8 cellular contexts compared by ENCODE assay signal in genomic region chr3:136750922-136751258, GRCh38. TPM values are rescaled to one million over a fixed set of nuclear protein-coding genes. Genes with fewer than 3 reads are reported as not detected.
A peak's percentile ranks its signal among the peaks of the same experiment; 100 is the strongest.
DNase-seq lines count a peak whose midpoint lies in the region; ATAC-seq, FAIRE-seq and TF ChIP-seq lines count a peak whose summit lies in the region.

No MANE protein-coding gene starts in this region.

- DNase-seq in activated naive CD4-positive, alpha-beta T cell treated with Interleukin-2 at 50 U/mL for 16 hours, result no peak
- DNase-seq in K562 (ENCODE audit: extremely low read depth in 1 of 4, low spot score in 3 of 4), result no peak
- DNase-seq in lower leg skin (ENCODE audit: low spot score in 2 of 2), result no peak
- DNase-seq in upper lobe of left lung, result no peak
- no peak for DNase-seq in GF-D8 (lab: John Stamatoyannopoulos, UW)
- DNase-seq in activated gamma-delta T cell (lab: John Stamatoyannopoulos, UW), result no peak
- no peak for DNase-seq in NCI-H748 treated with DMSO at 0.1 percent for 48 hours (lab: John Stamatoyannopoulos, UW)

- BruUV-seq in K562 (replicated peaks; lab: Mats Ljungman, UMichigan), result TSS peak; percentile 74

- TF ChIP-seq RAD21 in K562 (CRISPR knock-in tag; conservative IDR thresholded peaks at IDR 0.05 in 1 of 2, IDR thresholded peaks at IDR 0.05 in 1 of 2), result no peak

- ATAC-seq in K562 (no peak), upper lobe of left lung (ENCODE audit: low FRiP score in 2 of 2) (no peak)

- CTCF ChIA-PET in K562 (lab: Yijun Ruan, JAX; ENCODE audit: low intra/inter-chr PET ratio), result interaction anchor here (0.8 to 2.9 kb wide), 3 partner anchors 204 to 676 kb away, joined by 4 to 37 read pairs (median 28); no protein-coding TSS in a partner anchor

- peak overlapping the region; percentile 82 for H3K4me2 ChIP-seq in K562 (ENCODE audit: insufficient read depth, low read length)

- peaks cover 55% of the 10 kb centered on the region for H3K4me1 Mint-ChIP-seq in activated naive CD4-positive, alpha-beta T cell treated with anti-CD3 and anti-CD28 coated beads, Interleukin-2, amount 50 U/mL, for 24 hours

- TF ChIP-seq CTCF in K562 (IDR thresholded peaks at IDR 0.05 in 2 of 3, conservative IDR thresholded peaks at IDR 0.05 in 1 of 3; ENCODE audit: insufficient read depth in 2 of 3, low read depth in 1 of 3, low read length in 3 of 3), result no peak
- TF ChIP-seq CTCF in lower leg skin (IDR thresholded peaks at IDR 0.05), result no peak
- TF ChIP-seq CTCF in upper lobe of left lung (IDR thresholded peaks at IDR 0.05), result no peak

- peak overlapping the region; percentile 85 for H2AFZ ChIP-seq in K562 (ENCODE audit: low read depth, low read length)

- H3K4me3 ChIP-seq in K562 (peak overlapping the region; percentile 57), lower leg skin (ENCODE audit: low read depth, poor library complexity, severe bottlenecking) (peak overlapping the region; percentile 61), upper lobe of left lung (peak overlapping the region; percentile 44 to 87 (median 80))

- H3K27ac ChIP-seq in K562 (ENCODE audit: extremely low read depth, low read depth, low read length), result peak overlapping the region; percentile 97
- H3K27ac ChIP-seq in upper lobe of left lung, result peak overlapping the region; percentile 97 to 100 (median 99)

- FAIRE-seq in K562 (lab: Jason Lieb, UNC), result no peak

- TF ChIP-seq EP300 in K562 (IDR thresholded peaks at IDR 0.05; ENCODE audit: low read length), result no peak
- no peak for TF ChIP-seq EP300 in upper lobe of left lung (IDR thresholded peaks at IDR 0.05)

- no peaks in the 10 kb centered on the region for H3K36me3 Mint-ChIP-seq in activated naive CD4-positive, alpha-beta T cell treated with anti-CD3 and anti-CD28 coated beads, Interleukin-2, amount 50 U/mL, for 24 hours

- H3K9me3 ChIP-seq in K562 (replicated peaks; ENCODE audit: control insufficient read depth, insufficient read depth, low read depth, low read length) (no peaks in the 10 kb centered on the region), upper lobe of left lung (no peaks in the 10 kb centered on the region)

- POLR2A ChIA-PET in K562 (lab: Yijun Ruan, JAX), result no interaction called here

- peak overlapping the region; percentile 82 for H3K27ac Mint-ChIP-seq in activated naive CD4-positive, alpha-beta T cell treated with anti-CD3 and anti-CD28 coated beads, Interleukin-2, amount 50 U/mL, for 24 hours

- H3K4me3 Mint-ChIP-seq in activated naive CD4-positive, alpha-beta T cell treated with anti-CD3 and anti-CD28 coated beads, Interleukin-2, amount 50 U/mL, for 24 hours, result peak overlapping the region; percentile 91

- 0% methylated on average over 7 of the region's 7 CpGs for WGBS in K562 (ENCODE audit: insufficient coverage, low coverage, missing lambda C conversion rate)
- 1 to 2% methylated on average over 7 of the region's 7 CpGs for WGBS in lower leg skin, 2 donors
- WGBS in upper lobe of left lung, 2 donors, result 1 to 2% methylated on average over 7 of the region's 7 CpGs

- H3K27me3 ChIP-seq in K562 (ENCODE audit: control insufficient read depth in 2 of 2, insufficient read depth in 2 of 2, low read length in 2 of 2) (no peaks in the 10 kb centered on the region), upper lobe of left lung (no peaks in the 10 kb centered on the region)

- in situ Hi-C loops in K562 (cut with MboI), result loop anchor here (5.0 to 25.0 kb wide), 2 partner anchors 674 to 1211 kb away; no protein-coding TSS in a partner anchor

- H3K9ac ChIP-seq in K562 (ENCODE audit: insufficient read depth in 1 of 2, low read depth in 2 of 2, low read length in 2 of 2), result peak overlapping the region; percentile 86 to 94; a peak in 3 of 4 replicates

- H4K20me1 ChIP-seq in K562 (replicated peaks; ENCODE audit: control insufficient read depth, insufficient read depth, low read length), result no peaks in the 10 kb centered on the region

- no peaks in the 10 kb centered on the region for H3K9me3 Mint-ChIP-seq in activated naive CD4-positive, alpha-beta T cell treated with anti-CD3 and anti-CD28 coated beads, Interleukin-2, amount 50 U/mL, for 24 hours

- H3K27me3 Mint-ChIP-seq in activated naive CD4-positive, alpha-beta T cell treated with anti-CD3 and anti-CD28 coated beads, Interleukin-2, amount 50 U/mL, for 24 hours, result no peaks in the 10 kb centered on the region

- TF ChIP-seq POLR2A in K562 (conservative IDR thresholded peaks at IDR 0.05) (no peak), lower leg skin (IDR thresholded peaks at IDR 0.05) (no peak), upper lobe of left lung (IDR thresholded peaks at IDR 0.05) (no peak)

- H3K4me1 ChIP-seq in K562 (replicated peaks in 1 of 2; ENCODE audit: control insufficient read depth in 2 of 2, insufficient read depth in 2 of 2, low read length in 2 of 2) (peaks cover 0 to 11% of the 10 kb centered on the region in 2 experiments; a peak in 3 of 5 replicates), upper lobe of left lung (peaks cover 15 to 51% (median 36%) of the 10 kb centered on the region in 4 donors)

- H3K79me2 ChIP-seq in K562 (ENCODE audit: control insufficient read depth, insufficient read depth, low read length), result peaks cover 67% of the 10 kb centered on the region

- no peaks in the 10 kb centered on the region for H3K9me1 ChIP-seq in K562 (ENCODE audit: control insufficient read depth, insufficient read depth, low read length)

- H3K36me3 ChIP-seq in K562 (ENCODE audit: control insufficient read depth, insufficient read depth, low read length) (no peaks in the 10 kb centered on the region), upper lobe of left lung (no peaks in the 10 kb centered on the region)

- intact Hi-C loops in K562 (cut with micrococcal nuclease), result loop anchor here (5.0 kb wide), 3 partner anchors 134 to 499 kb away; partner anchors contain the start of genes IL20RB and PCCB
- intact Hi-C loops in lower leg skin (cut with DNase I; ENCODE audit: low total_unique reads), result loop anchor here (5.0 kb wide), 1 partner anchor 359 kb away; no protein-coding TSS in a partner anchor

TF ChIP-seq in K562, 482 proteins besides CTCF, POLR2A, EP300 and RAD21 (continues in another document):
- TF ChIP-seq, protein P1, sequence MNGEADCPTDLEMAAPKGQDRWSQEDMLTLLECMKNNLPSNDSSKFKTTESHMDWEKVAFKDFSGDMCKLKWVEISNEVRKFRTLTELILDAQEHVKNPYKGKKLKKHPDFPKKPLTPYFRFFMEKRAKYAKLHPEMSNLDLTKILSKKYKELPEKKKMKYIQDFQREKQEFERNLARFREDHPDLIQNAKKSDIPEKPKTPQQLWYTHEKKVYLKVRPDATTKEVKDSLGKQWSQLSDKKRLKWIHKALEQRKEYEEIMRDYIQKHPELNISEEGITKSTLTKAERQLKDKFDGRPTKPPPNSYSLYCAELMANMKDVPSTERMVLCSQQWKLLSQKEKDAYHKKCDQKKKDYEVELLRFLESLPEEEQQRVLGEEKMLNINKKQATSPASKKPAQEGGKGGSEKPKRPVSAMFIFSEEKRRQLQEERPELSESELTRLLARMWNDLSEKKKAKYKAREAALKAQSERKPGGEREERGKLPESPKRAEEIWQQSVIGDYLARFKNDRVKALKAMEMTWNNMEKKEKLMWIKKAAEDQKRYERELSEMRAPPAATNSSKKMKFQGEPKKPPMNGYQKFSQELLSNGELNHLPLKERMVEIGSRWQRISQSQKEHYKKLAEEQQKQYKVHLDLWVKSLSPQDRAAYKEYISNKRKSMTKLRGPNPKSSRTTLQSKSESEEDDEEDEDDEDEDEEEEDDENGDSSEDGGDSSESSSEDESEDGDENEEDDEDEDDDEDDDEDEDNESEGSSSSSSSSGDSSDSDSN (IDR thresholded peaks at IDR 0.05; ENCODE audit: borderline replicate concordance in 1 of 2, low read depth in 2 of 2, low read length in 2 of 2), result 0 out of 4 replicates have a peak, but pooled peaks of 1 of the 2 experiments have one; percentile 9
- TF ChIP-seq POLR2H (tag; IDR thresholded peaks at IDR 0.05; ENCODE audit: low read depth), result peak; percentile 47; the same call in 1 of the 2 replicates
- no peak for TF ChIP-seq NONO (IDR thresholded peaks at IDR 0.05; ENCODE audit: low read depth in 2 of 2, low read length in 1 of 2)
- peak; percentile 20 for TF ChIP-seq ZNF316 (IDR thresholded peaks at IDR 0.05)
- 0 out of 2 replicates have a peak, but pooled peaks have one; percentile 19 for TF ChIP-seq SMARCA4 (IDR thresholded peaks at IDR 0.05)
- TF ChIP-seq, protein P2, sequence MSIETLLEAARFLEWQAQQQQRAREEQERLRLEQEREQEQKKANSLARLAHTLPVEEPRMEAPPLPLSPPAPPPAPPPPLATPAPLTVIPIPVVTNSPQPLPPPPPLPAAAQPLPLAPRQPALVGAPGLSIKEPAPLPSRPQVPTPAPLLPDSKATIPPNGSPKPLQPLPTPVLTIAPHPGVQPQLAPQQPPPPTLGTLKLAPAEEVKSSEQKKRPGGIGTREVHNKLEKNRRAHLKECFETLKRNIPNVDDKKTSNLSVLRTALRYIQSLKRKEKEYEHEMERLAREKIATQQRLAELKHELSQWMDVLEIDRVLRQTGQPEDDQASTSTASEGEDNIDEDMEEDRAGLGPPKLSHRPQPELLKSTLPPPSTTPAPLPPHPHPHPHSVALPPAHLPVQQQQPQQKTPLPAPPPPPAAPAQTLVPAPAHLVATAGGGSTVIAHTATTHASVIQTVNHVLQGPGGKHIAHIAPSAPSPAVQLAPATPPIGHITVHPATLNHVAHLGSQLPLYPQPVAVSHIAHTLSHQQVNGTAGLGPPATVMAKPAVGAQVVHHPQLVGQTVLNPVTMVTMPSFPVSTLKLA (conservative IDR thresholded peaks at IDR 0.05), result 0 out of 4 replicates have a peak, but pooled peaks of 1 of the 2 experiments have one; percentile 20

RNA-seq across cellular contexts. Expression of gene STAG1, which starts 1.3 kb away (rescaled TPM):
- 10.7 and 41.9 TPM in 2 replicates for total RNA-seq in K562 (2011; cell fraction: chromatin; rRNA removed; ENCODE audit: low replicate concordance)
- 4.2 and 7.6 TPM in 2 replicates for total RNA-seq in K562 (2011; cell fraction: nucleolus; rRNA removed)
- 15.5 and 17.0 TPM in 2 replicates for total RNA-seq in K562 (2011; cell fraction: nucleoplasm; rRNA removed)
- total RNA-seq in K562 (2014; rRNA removed), result 8.0 and 8.2 TPM in 2 replicates
- total RNA-seq in K562 (2014; rRNA removed; fragmentation: Illumina TruSeq; extraction: Trizol), result 15.1 and 18.4 TPM in 2 replicates
- 15.5 and 17.7 TPM in 2 replicates for total RNA-seq in K562 (2015; rRNA removed; fragmentation: Illumina TruSeq; extraction: Trizol)
- 12.1 and 14.8 TPM in 2 replicates for total RNA-seq in K562 (2021)
- polyA plus RNA-seq in K562 (2011; rRNA removed), result 4.7 and 8.8 TPM in 2 replicates
- polyA plus RNA-seq in K562 (2011; cell fraction: cytosol; rRNA removed), result 1.2 and 2.2 TPM in 2 replicates
- polyA plus RNA-seq in K562 (2011; cell fraction: nucleus; rRNA removed), result 2.9 and 3.1 TPM in 2 replicates
- polyA plus RNA-seq in K562 (2012), result 5.7 and 6.9 TPM in 2 replicates
- 8.1 and 9.1 TPM in 2 replicates for polyA plus RNA-seq in K562 (2014; fragmentation: Illumina TruSeq; extraction: Trizol)
- 1 to 10 TPM; 2.7 to 3.9 TPM for polyA plus RNA-seq in K562 (2014; fragmentation: Nextera tagmentation; extraction: Ambion mirVana)
- polyA plus RNA-seq in K562 (2014; rRNA removed), result 6.7 and 6.8 TPM in 2 replicates
- polyA minus RNA-seq in K562 (2011; rRNA and poly(A)+ RNA removed), result 20.7 TPM in 2 replicates
- polyA minus RNA-seq in K562 (2011; cell fraction: cytosol; rRNA and poly(A)+ RNA removed), result 4.4 and 6.0 TPM in 2 replicates
- 5.9 and 10.9 TPM in 2 replicates for polyA minus RNA-seq in K562 (2011; cell fraction: nucleus; rRNA and poly(A)+ RNA removed)
- total RNA-seq in lower leg skin, result 10 to 100 TPM; 32.1 to 37.7 (median 34.4) TPM
- 10 to 100 TPM; 19.1 to 65.0 (median 34.2) TPM for total RNA-seq in upper lobe of left lung
